In the genomic region with DNA sequence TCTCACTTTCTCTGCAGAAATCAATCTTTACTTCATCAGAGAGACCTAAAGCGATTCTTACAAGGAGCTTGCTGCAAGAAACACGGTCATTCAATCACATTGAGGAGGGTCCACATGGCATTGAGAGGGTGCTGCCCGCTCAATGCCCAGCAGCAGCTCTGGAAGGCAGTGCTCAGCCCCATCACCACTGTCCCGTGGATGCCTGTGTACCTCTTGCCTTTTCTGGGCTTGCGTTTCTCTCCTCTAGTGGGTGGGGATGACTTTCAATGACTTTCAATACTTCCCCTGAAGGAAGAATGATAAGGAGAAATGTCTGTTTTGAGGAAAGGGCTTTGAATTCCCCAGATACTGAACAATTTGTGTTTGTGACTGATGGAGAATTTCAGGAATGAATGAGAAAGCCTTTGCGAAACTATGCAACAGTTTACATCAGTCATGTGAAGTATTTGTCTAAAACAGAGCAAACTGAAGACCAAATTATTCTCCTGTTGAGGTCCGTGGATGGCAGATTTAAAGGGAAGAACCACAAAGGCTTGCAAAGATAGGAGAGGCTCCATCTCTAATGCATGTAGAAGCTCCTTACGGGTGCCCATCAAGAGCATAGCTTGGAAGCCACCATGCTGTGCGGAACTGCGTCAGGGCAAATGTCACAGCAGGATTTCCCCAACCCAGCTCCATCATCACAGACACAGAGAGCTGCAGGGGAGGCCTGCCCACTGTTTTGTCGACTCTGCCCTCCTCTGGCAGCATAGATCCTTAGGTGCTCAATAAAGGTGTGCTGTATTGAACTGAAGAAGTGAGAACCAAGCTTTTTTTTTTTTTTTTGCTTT, we compare ENCODE assay signal across 1 cellular context.
A peak's percentile ranks its signal among the peaks of the same experiment; 100 is the strongest.
TF ChIP-seq lines count a peak whose summit lies in the region.

No MANE protein-coding gene starts in this region.

TF ChIP-seq in HepG2, 621 proteins besides CTCF, POLR2A, EP300 and RAD21 (continued from another document):
- TF ChIP-seq STAG1 (CRISPR knock-in tag; IDR thresholded peaks at IDR 0.05) (peak; percentile 31; the same call in 1 of the 2 replicates), AGO2 (optimal IDR thresholded peaks at IDR 0.05; ENCODE audit: low read depth, low read length) (no peak), ZNF782 (CRISPR knock-in tag; IDR thresholded peaks at IDR 0.05; ENCODE audit: borderline replicate concordance) (no peak), SMAD3 (CRISPR knock-in tag; IDR thresholded peaks at IDR 0.05) (no peak), SP140L (CRISPR knock-in tag; IDR thresholded peaks at IDR 0.05; ENCODE audit: borderline replicate concordance) (no peak), NFE2L2 (IDR thresholded peaks at IDR 0.05; ENCODE audit: low read length) (no peak), TOE1 (CRISPR knock-in tag; IDR thresholded peaks at IDR 0.05) (no peak), SOX6 (IDR thresholded peaks at IDR 0.05) (no peak), SOX6 (CRISPR knock-in tag; IDR thresholded peaks at IDR 0.05) (peak; percentile 49; the same call in 1 of the 2 replicates), ZNF280B (CRISPR knock-in tag; IDR thresholded peaks at IDR 0.05; ENCODE audit: borderline replicate concordance) (no peak), SNRNP70 (IDR thresholded peaks at IDR 0.05; ENCODE audit: low read depth, low read length) (no peak), ZFP37 (CRISPR knock-in tag; IDR thresholded peaks at IDR 0.05; ENCODE audit: borderline replicate concordance) (no peak), ZNF563 (CRISPR knock-in tag; IDR thresholded peaks at IDR 0.05) (no peak), HNRNPH1 (optimal IDR thresholded peaks at IDR 0.05; ENCODE audit: low read depth, low read length) (no peak), TBX2 (CRISPR knock-in tag; IDR thresholded peaks at IDR 0.05; ENCODE audit: borderline replicate concordance) (no peak; the same call in 1 of the 2 replicates), SKI (IDR thresholded peaks at IDR 0.05; ENCODE audit: partially characterized antibody) (no peak)
- TF ChIP-seq, protein P1, sequence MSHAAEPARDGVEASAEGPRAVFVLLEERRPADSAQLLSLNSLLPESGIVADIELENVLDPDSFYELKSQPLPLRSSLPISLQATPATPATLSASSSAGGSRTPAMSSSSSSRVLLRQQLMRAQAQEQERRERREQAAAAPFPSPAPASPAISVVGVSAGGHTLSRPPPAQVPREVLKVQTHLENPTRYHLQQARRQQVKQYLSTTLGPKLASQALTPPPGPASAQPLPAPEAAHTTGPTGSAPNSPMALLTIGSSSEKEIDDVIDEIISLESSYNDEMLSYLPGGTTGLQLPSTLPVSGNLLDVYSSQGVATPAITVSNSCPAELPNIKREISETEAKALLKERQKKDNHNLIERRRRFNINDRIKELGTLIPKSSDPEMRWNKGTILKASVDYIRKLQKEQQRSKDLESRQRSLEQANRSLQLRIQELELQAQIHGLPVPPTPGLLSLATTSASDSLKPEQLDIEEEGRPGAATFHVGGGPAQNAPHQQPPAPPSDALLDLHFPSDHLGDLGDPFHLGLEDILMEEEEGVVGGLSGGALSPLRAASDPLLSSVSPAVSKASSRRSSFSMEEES (CRISPR knock-in tag; IDR thresholded peaks at IDR 0.05), result 0 out of 2 replicates have a peak, but pooled peaks have one; percentile 39
